ENCODE assay signal across 22 cellular contexts in the genomic region with DNA sequence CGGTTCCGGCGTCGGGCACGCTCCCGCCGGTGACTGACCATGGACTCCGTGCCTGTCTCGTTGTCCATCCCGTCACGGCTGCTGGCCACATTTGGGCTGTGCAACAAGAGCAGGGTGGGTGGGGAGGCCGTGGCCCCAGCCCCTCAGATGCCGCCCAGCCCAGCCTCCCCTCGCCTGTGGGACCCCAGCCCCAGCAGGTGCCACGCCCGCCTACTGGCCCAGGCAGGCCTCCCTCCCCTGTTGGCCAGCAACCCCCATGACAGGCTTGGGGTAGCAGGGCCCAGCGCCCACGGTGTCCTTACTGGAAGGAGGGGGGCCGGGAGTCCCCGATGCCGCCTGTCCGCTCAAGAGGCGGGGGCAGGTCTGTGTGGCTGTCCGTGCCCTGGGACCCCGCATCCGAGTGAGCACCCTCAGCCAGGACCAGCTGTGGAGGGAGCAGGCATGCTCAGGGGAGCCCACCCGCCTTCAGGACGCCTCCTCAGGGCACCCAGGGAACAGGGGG. TPM values are rescaled to one million over a fixed set of nuclear protein-coding genes. Genes with fewer than 3 reads are reported as not detected.
"Had no signal": no experiment of that assay in that cellular context is flagged by ENCODE, and none has a peak within 500 bp of the region (broad histone marks: within the 10 kb centered on the region; RNA-seq: fewer than 3 reads in every experiment).

No MANE protein-coding gene starts in this region.

- H2AFZ ChIP-seq: parathyroid adenoma had no signal

- H3K9ac ChIP-seq: parathyroid adenoma had no signal

- H3K36me3 ChIP-seq: colonic mucosa, uterus had no signal

- H3K9me3 ChIP-seq: colonic mucosa, left ventricle myocardium inferior, lower lobe of right lung, psoas muscle, sigmoid colon, suprapubic skin, tibial artery, upper lobe of left lung, uterus had no signal

- FAIRE-seq: kidney had no signal

- H3K27me3 Mint-ChIP-seq: memory B cell had no signal

- H3K27me3 ChIP-seq: colonic mucosa, foreskin keratinocyte, sigmoid colon, suprapubic skin, tibial artery, upper lobe of left lung, uterus had no signal

- H3K27ac ChIP-seq: colonic mucosa, foreskin keratinocyte, left ventricle myocardium inferior, lower lobe of right lung, parathyroid adenoma, psoas muscle, sigmoid colon, skin epidermis, suprapubic skin, tibial artery, upper lobe of left lung, uterus had no signal

- DNase-seq: colonic mucosa; dermis blood vessel endothelial cell; erythroblast; foreskin keratinocyte; kidney; left cardiac atrium; left ventricle myocardium inferior; lower lobe of right lung; midbrain; psoas muscle; sigmoid colon; stimulated activated CD4-positive, alpha-beta T cell treated with anti-CD3 and anti-CD28 coated beads, Interleukin-2, amount 100 ng/mL, for 24 hours; stimulated activated CD4-positive, alpha-beta T cell treated with anti-CD3 and anti-CD28 coated beads, Interleukin-4, amount 100 ng/mL, for 4 hours; stimulated activated naive CD4-positive, alpha-beta T cell; tibial artery; uterus had no signal

- H3K4me3 Mint-ChIP-seq: memory B cell, nephron had no signal

- ATAC-seq: foreskin keratinocyte, left cardiac atrium, lower lobe of right lung, psoas muscle had no signal

- H3K4me3 ChIP-seq: colonic mucosa, left ventricle myocardium inferior, lower lobe of right lung, psoas muscle, sigmoid colon, skin epidermis, suprapubic skin, tibial artery, upper lobe of left lung, uterus had no signal

- H3K9me3 Mint-ChIP-seq: memory B cell, nephron had no signal

- H3K4me1 ChIP-seq: parathyroid adenoma had no signal

- H3K27ac Mint-ChIP-seq: memory B cell, nephron had no signal

RNA-seq across cellular contexts. Expression of a gene that starts 11.0 kb away (rescaled TPM):
- total RNA-seq: sigmoid colon had no signal
